In genomic region chr16:49520684-49521083, GRCh38 we compare ENCODE assay signal across 28 cellular contexts.
"Had no signal": no experiment of that assay in that cellular context is flagged by ENCODE, and none has a peak within 500 bp of the region (broad histone marks: within the 10 kb centered on the region; RNA-seq: fewer than 3 reads in every experiment).

No MANE protein-coding gene starts in this region.

- FAIRE-seq: islet of Langerhans had no signal

- H3K36me3 ChIP-seq: adrenal gland, lower lobe of right lung, ovary, prostate gland, right atrium auricular region, stomach, suprapubic skin had no signal

- H3K27me3 Mint-ChIP-seq: activated naive CD8-positive, alpha-beta T cell; central memory CD8-positive, alpha-beta T cell; T-helper 17 cell had no signal

- H3K4me1 Mint-ChIP-seq: central memory CD8-positive, alpha-beta T cell; naive B cell; T-helper 17 cell had no signal

- H3K4me1 ChIP-seq: adrenal gland, ascending aorta, esophagus squamous epithelium, gastroesophageal sphincter, lower lobe of right lung, prostate gland, right atrium auricular region, suprapubic skin, tibial nerve had no signal

- DNase-seq: activated CD4-positive, alpha-beta T cell treated with anti-CD3 and anti-CD28 coated beads for 4 hours; activated CD4-positive, alpha-beta T cell treated with anti-CD3 and anti-CD28 coated beads, Interleukin-2, amount 50 U/mL, for 48 hours; activated CD4-positive, CD25-positive, alpha-beta regulatory T cell; activated CD8-positive, alpha-beta memory T cell treated with anti-CD3 and anti-CD28 coated beads, Interleukin-2, amount 50 U/mL, for 48 hours; activated naive CD4-positive, alpha-beta T cell; activated T-cell treated with anti-CD3 and anti-CD28 coated beads, Interleukin-2, amount 50 U/mL, for 4 hours; adrenal gland; esophagus squamous epithelium; heart left ventricle; left colon; lower lobe of right lung; mesendoderm; naive B cell; ovary; stimulated activated CD4-positive, alpha-beta T cell treated with anti-CD3 and anti-CD28 coated beads, Interleukin-12 subunit alpha, Interleukin-12 subunit beta, amount 100 ng/mL, for 4 hours; stomach; T-helper 17 cell had no signal

- H3K27me3 ChIP-seq: adrenal gland, ascending aorta, gastroesophageal sphincter, heart left ventricle, ovary, right atrium auricular region, stomach, suprapubic skin, tibial nerve had no signal

- H3K27ac Mint-ChIP-seq: activated naive CD8-positive, alpha-beta T cell; activated T-helper 2 cell treated with anti-CD3 and anti-CD28 coated beads, Interferon-gamma antibody, Interleukin-2, Interleukin-4, amounts not matched to agents 10 μg/mL and 5 μg/mL and 100 μg/mL, durations not matched to agents 14 hours and 24 hours and 36 hours; naive B cell; T-helper 17 cell had no signal

- H3K27ac ChIP-seq: adrenal gland, ascending aorta, coronary artery, esophagus squamous epithelium, gastroesophageal sphincter, heart left ventricle, lower lobe of right lung, ovary, prostate gland, right atrium auricular region, stomach, suprapubic skin, tibial nerve had no signal

- H3K4me3 ChIP-seq: adrenal gland, ascending aorta, coronary artery, esophagus squamous epithelium, gastroesophageal sphincter, heart left ventricle, lower lobe of right lung, ovary, prostate gland, right atrium auricular region, stomach, suprapubic skin, tibial nerve had no signal

- H3K9me3 ChIP-seq: adrenal gland, ascending aorta, esophagus squamous epithelium, gastroesophageal sphincter, heart left ventricle, lower lobe of right lung, ovary, prostate gland, right atrium auricular region, stomach, suprapubic skin, tibial nerve had no signal

- H3K36me3 Mint-ChIP-seq: activated naive CD8-positive, alpha-beta T cell; naive B cell had no signal

- ATAC-seq: activated T-cell treated with anti-CD3 and anti-CD28 coated beads, Interleukin-2, amount 50 U/mL, for 4 hours; gastroesophageal sphincter; heart left ventricle; left colon; lower lobe of right lung; T-helper 17 cell had no signal

- H3K4me3 Mint-ChIP-seq: activated naive CD8-positive, alpha-beta T cell; activated T-cell treated with anti-CD3 and anti-CD28 coated beads, Interleukin-2, amount 50 U/mL, for 4 hours; central memory CD8-positive, alpha-beta T cell; naive B cell; T-helper 17 cell had no signal

- H3K9me3 Mint-ChIP-seq: activated T-cell treated with anti-CD3 and anti-CD28 coated beads, Interleukin-2, amount 50 U/mL, for 4 hours; activated T-helper 2 cell treated with anti-CD3 and anti-CD28 coated beads, Interferon-gamma antibody, Interleukin-2, Interleukin-4, amounts not matched to agents 10 μg/mL and 5 μg/mL and 100 μg/mL, durations not matched to agents 14 hours and 24 hours and 36 hours; central memory CD8-positive, alpha-beta T cell; naive B cell had no signal
